Comparison of ENCODE assay signal across 8 cellular contexts in the genomic region with DNA sequence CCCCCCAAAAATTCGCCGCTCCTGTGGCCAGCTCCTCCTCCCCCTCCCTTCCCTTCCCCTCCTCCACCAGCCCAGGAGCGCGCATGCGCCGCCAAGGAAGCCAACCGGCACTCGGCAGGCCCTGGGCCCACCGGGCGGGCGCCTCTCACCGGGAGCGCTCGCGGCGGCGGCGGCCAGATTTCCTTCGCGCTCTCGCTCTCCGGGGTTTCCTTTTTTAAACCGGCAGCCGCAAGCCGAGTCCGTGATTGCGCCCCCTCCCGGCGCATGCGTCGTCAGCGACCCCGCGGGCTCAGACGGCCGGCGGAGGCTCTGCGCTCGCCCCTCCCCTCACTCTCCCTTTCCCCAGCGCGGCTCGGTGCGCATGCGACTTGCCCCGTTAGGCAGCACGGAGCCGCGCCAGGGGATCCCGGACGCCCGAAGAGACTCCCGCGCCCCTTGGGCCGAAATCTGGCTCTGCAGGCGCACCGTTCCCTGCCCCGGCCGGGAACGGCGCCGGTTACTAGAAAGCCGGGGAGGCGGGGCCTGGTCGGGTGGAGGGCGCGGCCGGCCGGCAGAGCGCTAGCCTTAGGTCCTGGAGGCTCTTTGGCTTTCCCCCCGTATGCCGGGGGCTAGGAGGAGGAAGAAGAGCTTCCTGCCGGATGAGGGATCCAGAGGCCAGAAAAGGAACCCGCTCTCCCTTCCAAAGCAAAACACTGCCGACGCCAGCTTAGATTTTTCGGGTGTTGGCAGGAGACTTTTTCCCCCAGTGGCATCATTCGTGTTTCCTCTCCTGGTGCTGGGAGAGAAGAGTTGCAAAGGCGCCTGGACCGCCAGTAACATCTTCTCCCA. TPM values are rescaled to one million over a fixed set of nuclear protein-coding genes. Genes with fewer than 3 reads are reported as not detected.
DNase-seq lines count a peak whose midpoint lies in the region; ATAC-seq and TF ChIP-seq lines count a peak whose summit lies in the region.

A gene with protein sequence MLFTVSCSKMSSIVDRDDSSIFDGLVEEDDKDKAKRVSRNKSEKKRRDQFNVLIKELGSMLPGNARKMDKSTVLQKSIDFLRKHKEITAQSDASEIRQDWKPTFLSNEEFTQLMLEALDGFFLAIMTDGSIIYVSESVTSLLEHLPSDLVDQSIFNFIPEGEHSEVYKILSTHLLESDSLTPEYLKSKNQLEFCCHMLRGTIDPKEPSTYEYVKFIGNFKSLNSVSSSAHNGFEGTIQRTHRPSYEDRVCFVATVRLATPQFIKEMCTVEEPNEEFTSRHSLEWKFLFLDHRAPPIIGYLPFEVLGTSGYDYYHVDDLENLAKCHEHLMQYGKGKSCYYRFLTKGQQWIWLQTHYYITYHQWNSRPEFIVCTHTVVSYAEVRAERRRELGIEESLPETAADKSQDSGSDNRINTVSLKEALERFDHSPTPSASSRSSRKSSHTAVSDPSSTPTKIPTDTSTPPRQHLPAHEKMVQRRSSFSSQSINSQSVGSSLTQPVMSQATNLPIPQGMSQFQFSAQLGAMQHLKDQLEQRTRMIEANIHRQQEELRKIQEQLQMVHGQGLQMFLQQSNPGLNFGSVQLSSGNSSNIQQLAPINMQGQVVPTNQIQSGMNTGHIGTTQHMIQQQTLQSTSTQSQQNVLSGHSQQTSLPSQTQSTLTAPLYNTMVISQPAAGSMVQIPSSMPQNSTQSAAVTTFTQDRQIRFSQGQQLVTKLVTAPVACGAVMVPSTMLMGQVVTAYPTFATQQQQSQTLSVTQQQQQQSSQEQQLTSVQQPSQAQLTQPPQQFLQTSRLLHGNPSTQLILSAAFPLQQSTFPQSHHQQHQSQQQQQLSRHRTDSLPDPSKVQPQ (minus strand): TSS at position 277 of the 828 bp plus-strand sequence. CDS start 64,124 bp downstream, outside the sequence.

- peak; percentile 70 for ATAC-seq in GM21576 (IDR thresholded peaks at IDR 0.05; ENCODE audit: unreplicated experiment)

- H3K27ac ChIP-seq in esophagus muscularis mucosa (replicated peaks in 1 of 4), result peak within 1 kb of the TSS; percentile 98 to 100 (median 98)

- TF ChIP-seq CTCF in esophagus muscularis mucosa (IDR thresholded peaks at IDR 0.05), result peak in 2 of 3 experiments; percentile 36 to 56

- H3K9me3 ChIP-seq in esophagus muscularis mucosa, result no peaks in the 10 kb centered on the region

- peaks cover 8 to 34% (median 21%) of the 10 kb centered on the region in 4 donors for H3K4me1 ChIP-seq in esophagus muscularis mucosa

- intact Hi-C loops in esophagus muscularis mucosa (cut with DNase I), result loop anchor here (5.0 kb wide), 4 partner anchors 105 to 305 kb away; partner anchors contain the start of genes EXOC1, SRD5A3 and TMEM165

- TF ChIP-seq POLR2A in esophagus muscularis mucosa (IDR thresholded peaks at IDR 0.05; ENCODE audit: low read depth), result peak; percentile 47

- TF ChIP-seq EP300 in Ishikawa (IDR thresholded peaks at IDR 0.05; ENCODE audit: borderline replicate concordance) (no peak), esophagus muscularis mucosa (IDR thresholded peaks at IDR 0.05) (no peak)

- WGBS in esophagus muscularis mucosa, result 0% methylated on average over 42 of the region's 79 CpGs

- peak; percentile 6; the same call in 1 of the 2 replicates for TF ChIP-seq RAD21 in Ishikawa (IDR thresholded peaks at IDR 0.05; ENCODE audit: low read depth)

- peak; percentile 75 for DNase-seq in DMS53 treated with DMSO at 0.1 percent for 48 hours (lab: John Stamatoyannopoulos, UW; ENCODE audit: unreplicated experiment)
- peak; percentile 91 for DNase-seq in OCI-M1 (lab: John Stamatoyannopoulos, UW)
- DNase-seq in activated T-cell treated with anti-CD3 and anti-CD28 coated beads, Interleukin-2, amount 50 U/mL, for 48 hours, result peak; percentile 88 to 90
- DNase-seq in esophagus muscularis mucosa (ENCODE audit: extremely low spot score), result peak; percentile 96
- peak; percentile 93 for DNase-seq in myocyte (ENCODE audit: low read depth)
- peak; percentile 64 to 75 for DNase-seq in stimulated activated CD8-positive, alpha-beta memory T cell treated with anti-CD3 and anti-CD28 coated beads, Interleukin-7, amount 100 ng/mL, for 48 hours (ENCODE audit: extremely low read depth in 1 of 2, low read depth in 1 of 2)

- no peaks in the 10 kb centered on the region for H3K27me3 ChIP-seq in esophagus muscularis mucosa

- no peaks in the 10 kb centered on the region for H3K36me3 ChIP-seq in esophagus muscularis mucosa

- H3K4me3 ChIP-seq in esophagus muscularis mucosa, result peak within 1 kb of the TSS; percentile 92 to 100 (median 96)

TF ChIP-seq in Ishikawa, 13 proteins besides CTCF, POLR2A, EP300 and RAD21:
- TF ChIP-seq, protein P1, sequence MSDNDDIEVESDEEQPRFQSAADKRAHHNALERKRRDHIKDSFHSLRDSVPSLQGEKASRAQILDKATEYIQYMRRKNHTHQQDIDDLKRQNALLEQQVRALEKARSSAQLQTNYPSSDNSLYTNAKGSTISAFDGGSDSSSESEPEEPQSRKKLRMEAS (IDR thresholded peaks at IDR 0.05), result peak; percentile 21; the same call in 1 of the 2 replicates
- TF ChIP-seq CREB1 (IDR thresholded peaks at IDR 0.05; ENCODE audit: low read depth) (no peak), NFIC (IDR thresholded peaks at IDR 0.05) (no peak; the same call in 1 of the 2 replicates), CEBPB (IDR thresholded peaks at IDR 0.05) (no peak), ZBTB7A (IDR thresholded peaks at IDR 0.05; ENCODE audit: low read depth) (peak; percentile 25; the same call in 1 of the 2 replicates), REST (IDR thresholded peaks at IDR 0.05; ENCODE audit: low read depth) (no peak), TCF12 (IDR thresholded peaks at IDR 0.05; ENCODE audit: low read depth) (no peak), TEAD4 (IDR thresholded peaks at IDR 0.05) (no peak), FOXM1 (IDR thresholded peaks at IDR 0.05; ENCODE audit: borderline replicate concordance, low read depth) (no peak), TAF1 (IDR thresholded peaks at IDR 0.05; ENCODE audit: low read depth) (no peak; the same call in 1 of the 2 replicates)
- TF ChIP-seq, protein P2, sequence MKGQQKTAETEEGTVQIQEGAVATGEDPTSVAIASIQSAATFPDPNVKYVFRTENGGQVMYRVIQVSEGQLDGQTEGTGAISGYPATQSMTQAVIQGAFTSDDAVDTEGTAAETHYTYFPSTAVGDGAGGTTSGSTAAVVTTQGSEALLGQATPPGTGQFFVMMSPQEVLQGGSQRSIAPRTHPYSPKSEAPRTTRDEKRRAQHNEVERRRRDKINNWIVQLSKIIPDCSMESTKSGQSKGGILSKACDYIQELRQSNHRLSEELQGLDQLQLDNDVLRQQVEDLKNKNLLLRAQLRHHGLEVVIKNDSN (IDR thresholded peaks at IDR 0.05), result no peak

RNA-seq across cellular contexts. Expression of the gene that starts here (rescaled TPM):
- total RNA-seq in esophagus muscularis mucosa (10 to 100 TPM; 24.5 to 42.6 (median 34.8) TPM), myocyte (51.3 and 77.4 TPM in 2 replicates)
- polyA plus RNA-seq in myocyte (2012), result 11.2 TPM

Comparison
In these comparisons a context has a peak if more than half of its experiments do, and no peak if none do; other contexts are left out.
1. Peak in every context shown above with its lines: DNase-seq, ATAC-seq, H3K4me3 ChIP-seq and H3K27ac ChIP-seq.